ENCODE assay signal across 8 cellular contexts in genomic region chr5:100903036-100903887, GRCh38. TPM values are rescaled to one million over a fixed set of nuclear protein-coding genes. Genes with fewer than 3 reads are reported as not detected.
A peak's percentile ranks its signal among the peaks of the same experiment; 100 is the strongest.
DNase-seq lines count a peak whose midpoint lies in the region; ATAC-seq and TF ChIP-seq lines count a peak whose summit lies in the region.

TSS of gene ST8SIA4 (minus strand) at chr5:100903282. CDS start at chr5:100902955, 327 bp downstream.

- H3K4me3 ChIP-seq in LNCaP clone FGC (ENCODE audit: low read depth, low read length) = peak within 1 kb of the TSS; percentile 35
- peak within 1 kb of the TSS; percentile 82 for H3K4me3 ChIP-seq in SK-N-MC
- peak within 1 kb of the TSS; percentile 59 for H3K4me3 ChIP-seq in trophoblast cell (ENCODE audit: low read depth, low read length)
- H3K4me3 ChIP-seq in thyroid gland (replicated peaks in 1 of 3) = peak within 1 kb of the TSS in 2 of 3 donors; percentile 21 to 24

- peak within 1 kb of the TSS; percentile 62 for H2AFZ ChIP-seq in trophoblast cell (ENCODE audit: insufficient read depth, low read length, poor library complexity)

- peak within 1 kb of the TSS; percentile 89 for H3K4me2 ChIP-seq in trophoblast cell (ENCODE audit: low read length)

- no peak within 1 kb of the TSS for H3K14ac ChIP-seq in trophoblast cell (ENCODE audit: low read length)

- no peak within 1 kb of the TSS for H3K18ac ChIP-seq in trophoblast cell (ENCODE audit: low read length)

- no peak within 1 kb of the TSS for H4K8ac ChIP-seq in trophoblast cell (ENCODE audit: low read depth, low read length)

- peak in 1 of 2 donors; percentile 63 for TF ChIP-seq POLR2A in thyroid gland (IDR thresholded peaks at IDR 0.05)

- H3K27ac Mint-ChIP-seq in activated naive CD4-positive, alpha-beta T cell treated with anti-CD3 and anti-CD28 coated beads, Interleukin-2, amount 50 U/mL, for 24 hours = peak within 1 kb of the TSS; percentile 100

- peaks cover 3% of the 10 kb centered on the region for H3K79me1 ChIP-seq in trophoblast cell (ENCODE audit: low read length)

- H3K36me3 ChIP-seq in SK-N-MC (ENCODE audit: insufficient read depth, low read length) (no peaks in the 10 kb centered on the region), trophoblast cell (ENCODE audit: control insufficient read depth in 1 of 2, insufficient read depth in 2 of 2, low read length in 2 of 2) (no peaks in the 10 kb centered on the region), thyroid gland (no peaks in the 10 kb centered on the region)

- peak within 1 kb of the TSS; percentile 95 for H3K4me3 Mint-ChIP-seq in activated naive CD4-positive, alpha-beta T cell treated with anti-CD3 and anti-CD28 coated beads, Interleukin-2, amount 50 U/mL, for 24 hours

- no peak within 1 kb of the TSS for H3K23ac ChIP-seq in trophoblast cell (ENCODE audit: low read length)

- H4K91ac ChIP-seq in trophoblast cell (ENCODE audit: low read depth, low read length) = no peak within 1 kb of the TSS

- peak; percentile 73 for ATAC-seq in GM21723 (IDR thresholded peaks at IDR 0.05; ENCODE audit: unreplicated experiment)

- H3K9ac ChIP-seq in SK-N-MC (ENCODE audit: insufficient read length) = no peak within 1 kb of the TSS
- no peak within 1 kb of the TSS for H3K9ac ChIP-seq in trophoblast cell (ENCODE audit: low read length)

- H3K36me3 Mint-ChIP-seq in activated naive CD4-positive, alpha-beta T cell treated with anti-CD3 and anti-CD28 coated beads, Interleukin-2, amount 50 U/mL, for 24 hours = peaks cover 7% of the 10 kb centered on the region

- no peaks in the 10 kb centered on the region for H3K79me2 ChIP-seq in trophoblast cell (ENCODE audit: control insufficient read depth, insufficient read depth, low read length, poor library complexity)

- H4K12ac ChIP-seq in trophoblast cell (ENCODE audit: low read depth, low read length) = peak within 1 kb of the TSS; percentile 13

- DNase-seq in DMS153 (lab: John Stamatoyannopoulos, UW) (peak; percentile 67), LNCaP clone FGC (ENCODE audit: low read depth) (peak; percentile 6), SK-N-MC (ENCODE audit: low read depth, low spot score) (no peak), cardiac septum (ENCODE audit: low spot score) (peak; percentile 96), trophoblast cell (peak; percentile 83 to 84), thyroid gland (peak; percentile 55 to 65)

- peaks cover 5 to 8% of the 10 kb centered on the region in 2 experiments for H3K4me1 ChIP-seq in trophoblast cell (ENCODE audit: control insufficient read depth in 1 of 2, insufficient read depth in 2 of 2, low read length in 2 of 2)
- H3K4me1 ChIP-seq in thyroid gland = peaks cover 0 to 7% of the 10 kb centered on the region in 2 donors

- no peak within 1 kb of the TSS for H2BK12ac ChIP-seq in trophoblast cell (ENCODE audit: low read length)

- H3K9me3 ChIP-seq in SK-N-MC (ENCODE audit: low read depth, low read length) = no peaks in the 10 kb centered on the region
- H3K9me3 ChIP-seq in trophoblast cell (ENCODE audit: insufficient read depth, low read depth, low read length) = peaks cover 3% of the 10 kb centered on the region
- H3K9me3 ChIP-seq in thyroid gland = no peaks in the 10 kb centered on the region

- no peak within 1 kb of the TSS for H3K4ac ChIP-seq in trophoblast cell (ENCODE audit: low read depth, low read length)

- peaks cover 45% of the 10 kb centered on the region for H3K4me1 Mint-ChIP-seq in activated naive CD4-positive, alpha-beta T cell treated with anti-CD3 and anti-CD28 coated beads, Interleukin-2, amount 50 U/mL, for 24 hours

- no peak within 1 kb of the TSS for H2BK5ac ChIP-seq in trophoblast cell (ENCODE audit: low read depth, low read length, poor library complexity)

- no CpG with 5 or more reads among the region's 45 CpGs for WGBS in trophoblast cell (ENCODE audit: extremely low coverage, insufficient coverage, insufficient read length)
- 2% methylated on average over 30 to 32 of the region's 45 CpGs for WGBS in thyroid gland, 2 donors

- no peak within 1 kb of the TSS for H2AK5ac ChIP-seq in trophoblast cell (ENCODE audit: low read length)

- no peak for TF ChIP-seq CTCF in LNCaP clone FGC (IDR thresholded peaks at IDR 0.05; ENCODE audit: control insufficient read depth, extremely low read depth, insufficient read depth)
- TF ChIP-seq CTCF in thyroid gland (IDR thresholded peaks at IDR 0.05) = no peak

- H3K27me3 Mint-ChIP-seq in activated naive CD4-positive, alpha-beta T cell treated with anti-CD3 and anti-CD28 coated beads, Interleukin-2, amount 50 U/mL, for 24 hours = no peaks in the 10 kb centered on the region

- H3K9me3 Mint-ChIP-seq in activated naive CD4-positive, alpha-beta T cell treated with anti-CD3 and anti-CD28 coated beads, Interleukin-2, amount 50 U/mL, for 24 hours = no peaks in the 10 kb centered on the region

- H3K27ac ChIP-seq in SK-N-MC (no peak within 1 kb of the TSS), trophoblast cell (ENCODE audit: low read depth, low read length) (no peak within 1 kb of the TSS), thyroid gland (peak within 1 kb of the TSS in 2 of 3 donors; percentile 5 to 67)

- intact Hi-C loops in cardiac septum (cut with DNase I) = loop anchor here (5.0 kb wide), 4 partner anchors 51 to 366 kb away; partner anchors contain the start of gene FAM174A
- intact Hi-C loops in thyroid gland (cut with DNase I) = no loop called here

- H3K27me3 ChIP-seq in trophoblast cell (ENCODE audit: insufficient read depth, low read length) (peaks cover 8% of the 10 kb centered on the region), thyroid gland (no peaks in the 10 kb centered on the region)

- H2BK120ac ChIP-seq in trophoblast cell (ENCODE audit: insufficient read depth, low read length, poor library complexity) = no peak within 1 kb of the TSS

RNA-seq across cellular contexts. Expression of gene ST8SIA4, which starts in this region (rescaled TPM):
- 4.6 TPM for total RNA-seq in cardiac septum
- polyA plus RNA-seq in trophoblast cell (2013) = 5.3 TPM in 2 replicates
- 1 to 10 TPM; 3.4 to 7.0 (median 4.4) TPM for total RNA-seq in thyroid gland

Comparison
In these comparisons a context has a peak if more than half of its experiments do, and no peak if none do; other contexts are left out.
1. H3K4me3 ChIP-seq: peak in every context shown above with its lines; median percentile 82 in SK-N-MC; 59 in trophoblast cell; 35 in LNCaP clone FGC; 22 in thyroid gland.
2. H3K27ac ChIP-seq: peak in thyroid gland (2 of 3); none in SK-N-MC (single experiment) and trophoblast cell (single experiment).